In the genomic region with DNA sequence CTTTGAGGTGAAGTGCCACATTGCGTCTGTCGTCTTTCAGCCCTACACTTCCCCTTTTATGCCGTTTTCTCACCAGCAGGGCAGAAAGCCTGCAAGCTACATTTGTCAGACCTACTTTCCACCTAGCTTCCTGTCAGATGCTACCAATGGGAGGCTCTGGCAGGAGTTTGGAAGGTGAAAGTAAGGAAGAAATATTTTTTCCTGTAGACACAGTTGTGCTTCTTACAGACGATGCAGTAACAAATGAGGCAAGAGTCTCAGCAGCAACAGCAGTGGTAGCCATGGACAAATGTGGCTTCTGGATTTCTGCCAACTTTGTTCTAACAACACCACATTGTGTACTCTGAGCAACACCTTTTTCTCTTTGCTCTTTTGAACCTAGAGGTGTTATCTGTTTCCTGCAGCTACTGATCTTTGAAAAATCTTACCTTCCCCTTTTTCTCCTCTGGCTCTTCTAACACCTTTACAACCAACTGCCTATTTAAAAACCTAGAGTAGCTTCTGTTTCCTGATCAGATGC, we compare ENCODE assay signal across 8 cellular contexts.
DNase-seq lines count a peak whose midpoint lies in the region; ATAC-seq and TF ChIP-seq lines count a peak whose summit lies in the region.

No MANE protein-coding gene starts in this region.

- H3K27me3 Mint-ChIP-seq in activated CD4-positive, alpha-beta T cell treated with anti-CD3 and anti-CD28 coated beads, Interleukin-2, amount 10 ng/mL, durations not matched to agents 7 days and 5 days, result no peaks in the 10 kb centered on the region

- ATAC-seq in GM21360 (IDR thresholded peaks at IDR 0.05; ENCODE audit: unreplicated experiment), result peak; percentile 82
- peak; percentile 84 for ATAC-seq in HG03571 (IDR thresholded peaks at IDR 0.05; ENCODE audit: unreplicated experiment)
- ATAC-seq in right lobe of liver, result peak; percentile 20 to 50 (median 42)

- H3K27ac Mint-ChIP-seq in activated CD4-positive, alpha-beta T cell treated with anti-CD3 and anti-CD28 coated beads, Interleukin-2, amount 10 ng/mL, durations not matched to agents 7 days and 5 days, result peak overlapping the region; percentile 58

- H3K27me3 ChIP-seq in right lobe of liver (no peaks in the 10 kb centered on the region), dorsolateral prefrontal cortex (peaks cover 0 to 5% (median 0%) of the 10 kb centered on the region in 45 donors), adrenal gland (no peaks in the 10 kb centered on the region), PC-9 (ENCODE audit: insufficient read depth, low read depth) (no peaks in the 10 kb centered on the region)

- no peak overlapping the region for H3K27ac ChIP-seq in right lobe of liver
- peak overlapping the region in 1 of 59 donors; percentile 31 for H3K27ac ChIP-seq in dorsolateral prefrontal cortex
- no peak overlapping the region for H3K27ac ChIP-seq in adrenal gland
- H3K27ac ChIP-seq in PC-9, result no peak overlapping the region

- no peak overlapping the region for H3K4me3 Mint-ChIP-seq in activated CD4-positive, alpha-beta T cell treated with anti-CD3 and anti-CD28 coated beads, Interleukin-2, amount 10 ng/mL, durations not matched to agents 7 days and 5 days

- CTCF ChIA-PET in activated CD4-positive, alpha-beta T cell treated with anti-CD3 and anti-CD28 coated beads, Interleukin-2, amount 10 ng/mL, durations not matched to agents 7 days and 5 days (lab: Charles Lee), result interaction anchor here (0.9 to 1.0 kb wide), 3 partner anchors 22 to 109 kb away, joined by 3 read pairs; no protein-coding TSS in a partner anchor
- CTCF ChIA-PET in PC-9 (lab: Charles Lee), result no interaction called here

- intact Hi-C loops in right lobe of liver (cut with DNase I) (no loop called here), dorsolateral prefrontal cortex (cut with DNase I) (no loop called here), adrenal gland (cut with DNase I) (no loop called here), PC-9 (cut with micrococcal nuclease; ENCODE audit: unreplicated experiment) (no loop called here)

- BruUV-seq in PC-9 (replicated peaks; lab: Mats Ljungman, UMichigan), result no TSS peak

- no peaks in the 10 kb centered on the region for H3K9me3 ChIP-seq in right lobe of liver
- H3K9me3 ChIP-seq in adrenal gland (replicated peaks in 1 of 3), result no peaks in the 10 kb centered on the region
- no peaks in the 10 kb centered on the region for H3K9me3 ChIP-seq in PC-9 (ENCODE audit: insufficient read depth, low read depth)

- WGBS in right lobe of liver (ENCODE audit: insufficient coverage, low coverage, low lambda C conversion rate, missing lambda C conversion rate), result 24% methylated on average over 4 of the region's 4 CpGs
- WGBS in adrenal gland, 4 donors, result 56 to 65% (median 60%) methylated on average over 4 of the region's 4 CpGs

- H2AFZ ChIP-seq in PC-9, result no peak overlapping the region

- no peaks in the 10 kb centered on the region for H3K36me3 ChIP-seq in right lobe of liver
- no peaks in the 10 kb centered on the region for H3K36me3 ChIP-seq in adrenal gland (replicated peaks in 1 of 2)
- no peaks in the 10 kb centered on the region for H3K36me3 ChIP-seq in PC-9 (ENCODE audit: low read depth)

- DNase-seq in GDM1 (lab: John Stamatoyannopoulos, UW) (peak; percentile 81), right lobe of liver (no peak), dorsolateral prefrontal cortex (no peak), adrenal gland (no peak), PC-9 (no peak)
- peak; percentile 58 for DNase-seq in activated CD4-positive, alpha-beta T cell treated with anti-CD3 and anti-CD28 coated beads, Interleukin-2, amount 10 ng/mL, durations not matched to agents 7 days and 5 days

- no peaks in the 10 kb centered on the region for H3F3A ChIP-seq in PC-9 (ENCODE audit: insufficient read depth, low read depth)

- TF ChIP-seq POLR2A in right lobe of liver (IDR thresholded peaks at IDR 0.05), result no peak
- no peak for TF ChIP-seq POLR2A in adrenal gland (IDR thresholded peaks at IDR 0.05)

- no peaks in the 10 kb centered on the region for H4K20me1 ChIP-seq in PC-9 (ENCODE audit: insufficient read depth)

- H3K36me3 Mint-ChIP-seq in activated CD4-positive, alpha-beta T cell treated with anti-CD3 and anti-CD28 coated beads, Interleukin-2, amount 10 ng/mL, durations not matched to agents 7 days and 5 days (ENCODE audit: low read depth), result no peaks in the 10 kb centered on the region

- H3K79me2 ChIP-seq in PC-9 (ENCODE audit: low read depth), result no peaks in the 10 kb centered on the region

- peaks cover 18% of the 10 kb centered on the region for H3K4me1 Mint-ChIP-seq in activated CD4-positive, alpha-beta T cell treated with anti-CD3 and anti-CD28 coated beads, Interleukin-2, amount 10 ng/mL, durations not matched to agents 7 days and 5 days

- H3K4me1 ChIP-seq in right lobe of liver (no peaks in the 10 kb centered on the region), adrenal gland (replicated peaks in 1 of 2) (no peaks in the 10 kb centered on the region), PC-9 (replicated peaks; ENCODE audit: insufficient read depth) (no peaks in the 10 kb centered on the region)

- POLR2A ChIA-PET in activated CD4-positive, alpha-beta T cell treated with anti-CD3 and anti-CD28 coated beads, Interleukin-2, amount 10 ng/mL, durations not matched to agents 7 days and 5 days (lab: Charles Lee), result no interaction called here
- POLR2A ChIA-PET in PC-9 (lab: Charles Lee; ENCODE audit: unreplicated experiment), result no interaction called here

- no peaks in the 10 kb centered on the region for H3K9me2 ChIP-seq in PC-9 (ENCODE audit: insufficient read depth)

- H3K4me3 ChIP-seq in right lobe of liver (no peak overlapping the region), dorsolateral prefrontal cortex (no peak overlapping the region), adrenal gland (no peak overlapping the region), PC-9 (no peak overlapping the region)

- H3K9me3 Mint-ChIP-seq in activated CD4-positive, alpha-beta T cell treated with anti-CD3 and anti-CD28 coated beads, Interleukin-2, amount 10 ng/mL, durations not matched to agents 7 days and 5 days, result peaks cover 1% of the 10 kb centered on the region

- H3K4me2 ChIP-seq in PC-9, result no peak overlapping the region

- TF ChIP-seq CTCF in right lobe of liver (IDR thresholded peaks at IDR 0.05), result peak in 1 of 4 donors; percentile 4
- no peak for TF ChIP-seq CTCF in dorsolateral prefrontal cortex (IDR thresholded peaks at IDR 0.05 in 54 of 56, conservative IDR thresholded peaks at IDR 0.05 in 2 of 56; ENCODE audit: low read depth in 1 of 56, partially characterized antibody in 56 of 56)
- no peak for TF ChIP-seq CTCF in adrenal gland (IDR thresholded peaks at IDR 0.05)
- no peak for TF ChIP-seq CTCF in PC-9 (conservative IDR thresholded peaks at IDR 0.05)

Comparison
In these comparisons a context has a peak if more than half of its experiments do, and no peak if none do; other contexts are left out.
1. DNase-seq: peak in GDM1 (single experiment) and activated CD4-positive, alpha-beta T cell treated with anti-CD3 and anti-CD28 coated beads, Interleukin-2, amount 10 ng/mL, durations not matched to agents 7 days and 5 days (single experiment); none in right lobe of liver (0 of 3), dorsolateral prefrontal cortex (0 of 10), adrenal gland (0 of 7) and PC-9 (0 of 2).
2. Peak in every context shown above with its lines, with median percentiles within 50 percentile points of each other: ATAC-seq.